21 cellular contexts compared by ENCODE assay signal in the genomic region with DNA sequence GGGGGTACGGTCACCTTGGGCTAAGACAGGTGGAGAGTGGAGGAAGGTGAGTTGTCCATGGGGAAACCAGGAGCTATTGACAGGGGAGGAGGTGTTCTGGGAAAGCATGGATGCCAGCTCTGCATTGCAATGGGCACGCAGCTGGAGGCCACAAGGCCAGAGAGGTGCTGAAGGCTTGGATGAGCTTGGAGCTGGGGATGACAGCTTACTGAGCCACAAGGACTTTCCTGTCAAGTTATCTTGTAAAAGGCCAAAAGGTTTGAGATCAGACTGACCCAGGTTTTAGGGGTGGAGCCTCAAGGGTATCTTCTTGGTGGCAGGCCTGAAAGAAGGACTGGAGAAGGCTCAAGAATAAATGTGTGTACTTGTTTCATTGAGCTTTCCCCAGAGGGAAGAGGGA.
DNase-seq lines count a peak whose midpoint lies in the region; ATAC-seq, FAIRE-seq and TF ChIP-seq lines count a peak whose summit lies in the region.
"Had no signal": no experiment of that assay in that cellular context is flagged by ENCODE, and none has a peak within 500 bp of the region (broad histone marks: within the 10 kb centered on the region; RNA-seq: fewer than 3 reads in every experiment).

No MANE protein-coding gene starts in this region.

- no peak for DNase-seq in A549 (ENCODE audit: low read depth in 1 of 2, low spot score in 1 of 2)
- DNase-seq in H7: peak; percentile 7
- no peak for DNase-seq in activated T-helper 2 cell treated with anti-CD3 and anti-CD28 coated beads, Interferon-gamma antibody, Interleukin-2, Interleukin-4, amounts not matched to agents 10 μg/mL and 5 μg/mL and 100 μg/mL, durations not matched to agents 14 hours and 24 hours and 36 hours (ENCODE audit: low spot score)
- DNase-seq in lower leg skin (ENCODE audit: low spot score in 2 of 2): peak; percentile 5 to 57
- DNase-seq in globus pallidus (ENCODE audit: low spot score): no peak
- DNase-seq in NCI-H226: no peak
- no peak for DNase-seq in left lung
- DNase-seq: CD8-positive, alpha-beta T cell; DMS79; HFFc6; KBM-7; NCI-H1417; NCI-H187 treated with DMSO at 0.1 percent for 48 hours; NCI-H2171; SIG-M5 had no signal

- CTCF ChIA-PET in A549 (lab: Yijun Ruan, JAX): interaction anchor here (0.6 to 3.8 kb wide), 10 partner anchors 10 to 199 kb away, joined by 3 to 20 read pairs (median 4); no protein-coding TSS in a partner anchor

- no peak for TF ChIP-seq EP300 in A549 (IDR thresholded peaks at IDR 0.05)

- peak overlapping the region; percentile 26 for H3K27ac Mint-ChIP-seq in activated T-helper 2 cell treated with anti-CD3 and anti-CD28 coated beads, Interferon-gamma antibody, Interleukin-2, Interleukin-4, amounts not matched to agents 10 μg/mL and 5 μg/mL and 100 μg/mL, durations not matched to agents 14 hours and 24 hours and 36 hours
- H3K27ac Mint-ChIP-seq: CD8-positive, alpha-beta T cell; HFFc6 had no signal

- no peak for TF ChIP-seq RAD21 in A549 (conservative IDR thresholded peaks at IDR 0.05 in 1 of 2, IDR thresholded peaks at IDR 0.05 in 1 of 2)

- POLR2A ChIA-PET in A549 (lab: Yijun Ruan, JAX): no interaction called here

- no peak for ATAC-seq in A549
- ATAC-seq in HG02763 (IDR thresholded peaks at IDR 0.05; ENCODE audit: unreplicated experiment): no peak
- no peak for ATAC-seq in left lung
- ATAC-seq: CD8-positive, alpha-beta T cell; SK-N-SH treated with all-trans-retinoic acid at 6 μM for 48 hours had no signal

- TF ChIP-seq POLR2A in A549 (IDR thresholded peaks at IDR 0.05; ENCODE audit: low read length) (no peak), lower leg skin (IDR thresholded peaks at IDR 0.05) (no peak)

- FAIRE-seq in A549 (lab: Jason Lieb, UNC): no peak
- FAIRE-seq: A204.1, D721Med, GM12892 had no signal

- H3K9me3 Mint-ChIP-seq in activated T-helper 2 cell treated with anti-CD3 and anti-CD28 coated beads, Interferon-gamma antibody, Interleukin-2, Interleukin-4, amounts not matched to agents 10 μg/mL and 5 μg/mL and 100 μg/mL, durations not matched to agents 14 hours and 24 hours and 36 hours: no peaks in the 10 kb centered on the region
- H3K9me3 Mint-ChIP-seq: CD8-positive, alpha-beta T cell; HFFc6 had no signal

- no peak overlapping the region for H3K4me3 Mint-ChIP-seq in activated T-helper 2 cell treated with anti-CD3 and anti-CD28 coated beads, Interferon-gamma antibody, Interleukin-2, Interleukin-4, amounts not matched to agents 10 μg/mL and 5 μg/mL and 100 μg/mL, durations not matched to agents 14 hours and 24 hours and 36 hours (ENCODE audit: low read depth)
- H3K4me3 Mint-ChIP-seq: CD8-positive, alpha-beta T cell; HFFc6 had no signal

- H3K9me3 ChIP-seq in A549: no peaks in the 10 kb centered on the region
- no peaks in the 10 kb centered on the region for H3K9me3 ChIP-seq in left lung
- H3K9me3 ChIP-seq: BLaER1 treated with 17β-estradiol and CSF1 and Interleukin-3, amounts not matched to agents 10 nM and 100 nM had no signal

- no peaks in the 10 kb centered on the region for H3K27me3 Mint-ChIP-seq in activated T-helper 2 cell treated with anti-CD3 and anti-CD28 coated beads, Interferon-gamma antibody, Interleukin-2, Interleukin-4, amounts not matched to agents 10 μg/mL and 5 μg/mL and 100 μg/mL, durations not matched to agents 14 hours and 24 hours and 36 hours (ENCODE audit: low read depth)

- H3K36me3 Mint-ChIP-seq in activated T-helper 2 cell treated with anti-CD3 and anti-CD28 coated beads, Interferon-gamma antibody, Interleukin-2, Interleukin-4, amounts not matched to agents 10 μg/mL and 5 μg/mL and 100 μg/mL, durations not matched to agents 14 hours and 24 hours and 36 hours (ENCODE audit: low read depth): no peaks in the 10 kb centered on the region
- H3K36me3 Mint-ChIP-seq: CD8-positive, alpha-beta T cell had no signal

- 93% methylated on average over 2 of the region's 2 CpGs for WGBS in A549 (ENCODE audit: missing lambda C conversion rate)
- WGBS in lower leg skin, 2 donors: 90 to 93% methylated on average over 2 of the region's 2 CpGs

- no peak overlapping the region for H3K4me2 ChIP-seq in A549
- H3K4me2 ChIP-seq: BLaER1 treated with 17β-estradiol and CSF1 and Interleukin-3, amounts not matched to agents 10 nM and 100 nM had no signal

- intact Hi-C loops in activated T-helper 2 cell treated with anti-CD3 and anti-CD28 coated beads, Interferon-gamma antibody, Interleukin-2, Interleukin-4, amounts not matched to agents 10 μg/mL and 5 μg/mL and 100 μg/mL, durations not matched to agents 14 hours and 24 hours and 36 hours (cut with micrococcal nuclease): no loop called here
- intact Hi-C loops in lower leg skin (cut with DNase I; ENCODE audit: low total_unique reads) (no loop called here), left lung (cut with DNase I) (no loop called here)

- no peak overlapping the region for H3K4me3 ChIP-seq in A549
- H3K4me3 ChIP-seq in H7 (ENCODE audit: insufficient read depth, low read depth, low read length): no peak overlapping the region
- H3K4me3 ChIP-seq in lower leg skin (ENCODE audit: low read depth, poor library complexity, severe bottlenecking): no peak overlapping the region
- H3K4me3 ChIP-seq in left lung: no peak overlapping the region
- H3K4me3 ChIP-seq: BLaER1 treated with 17β-estradiol and CSF1 and Interleukin-3, amounts not matched to agents 10 nM and 100 nM had no signal

- TF ChIP-seq CTCF in A549 (IDR thresholded peaks at IDR 0.05) (no peak), lower leg skin (IDR thresholded peaks at IDR 0.05) (no peak), left lung (IDR thresholded peaks at IDR 0.05) (no peak)

- H3K36me3 ChIP-seq in H7 (replicated peaks; ENCODE audit: control insufficient read depth, insufficient read depth, low read length): no peaks in the 10 kb centered on the region
- no peaks in the 10 kb centered on the region for H3K36me3 ChIP-seq in left lung
- H3K36me3 ChIP-seq: BLaER1 treated with 17β-estradiol and CSF1 and Interleukin-3, amounts not matched to agents 10 nM and 100 nM had no signal

- peak overlapping the region; percentile 4 to 59; a peak in 3 of 6 replicates for H3K27ac ChIP-seq in A549
- no peak overlapping the region for H3K27ac ChIP-seq in left lung
- H3K27ac ChIP-seq: BLaER1 treated with 17β-estradiol and CSF1 and Interleukin-3, amounts not matched to agents 10 nM and 100 nM had no signal

- H3K4me1 Mint-ChIP-seq in activated T-helper 2 cell treated with anti-CD3 and anti-CD28 coated beads, Interferon-gamma antibody, Interleukin-2, Interleukin-4, amounts not matched to agents 10 μg/mL and 5 μg/mL and 100 μg/mL, durations not matched to agents 14 hours and 24 hours and 36 hours (ENCODE audit: low read depth): peaks cover 12% of the 10 kb centered on the region

- H3K4me1 ChIP-seq in A549: peaks cover 55% of the 10 kb centered on the region
- peaks cover 11 to 17% of the 10 kb centered on the region in 2 donors for H3K4me1 ChIP-seq in left lung

- H3K27me3 ChIP-seq in H7 (ENCODE audit: control insufficient read depth, insufficient read depth, low read length): no peaks in the 10 kb centered on the region
- no peaks in the 10 kb centered on the region for H3K27me3 ChIP-seq in left lung
- H3K27me3 ChIP-seq: BLaER1 treated with 17β-estradiol and CSF1 and Interleukin-3, amounts not matched to agents 10 nM and 100 nM had no signal

TF ChIP-seq in A549, 52 proteins besides CTCF, POLR2A, EP300 and RAD21:
- TF ChIP-seq KDM5A (IDR thresholded peaks at IDR 0.05) (no peak), HOXB5 (CRISPR knock-in tag; IDR thresholded peaks at IDR 0.05) (no peak), FOSB (CRISPR knock-in tag; IDR thresholded peaks at IDR 0.05) (no peak), ZNF302 (CRISPR knock-in tag; IDR thresholded peaks at IDR 0.05) (no peak), CHD2 (IDR thresholded peaks at IDR 0.05; ENCODE audit: low read length, partially characterized antibody) (no peak), ZSCAN20 (CRISPR knock-in tag; IDR thresholded peaks at IDR 0.05) (no peak)

Comparison
In these comparisons a context has a peak if more than half of its experiments do, and no peak if none do; other contexts are left out.
1. DNase-seq: peak in H7 (single experiment) and lower leg skin (2 of 2); none in A549 (0 of 2), activated T-helper 2 cell treated with anti-CD3 and anti-CD28 coated beads, Interferon-gamma antibody, Interleukin-2, Interleukin-4, amounts not matched to agents 10 μg/mL and 5 μg/mL and 100 μg/mL, durations not matched to agents 14 hours and 24 hours and 36 hours (single experiment), globus pallidus (single experiment), NCI-H226 (single experiment) and left lung (0 of 2).
2. H3K27ac ChIP-seq: peak in A549 (2 of 2); none in left lung (0 of 2).